ENCODE assay signal across 11 cellular contexts in genomic region chr17:79027925-79028491, GRCh38. TPM values are rescaled to one million over a fixed set of nuclear protein-coding genes. Genes with fewer than 3 reads are reported as not detected.
DNase-seq lines count a peak whose midpoint lies in the region; ATAC-seq and TF ChIP-seq lines count a peak whose summit lies in the region.
"Had no signal": no experiment of that assay in that cellular context is flagged by ENCODE, and none has a peak within 500 bp of the region (broad histone marks: within the 10 kb centered on the region; RNA-seq: fewer than 3 reads in every experiment).

No MANE protein-coding gene starts in this region.

- H3K27me3 ChIP-seq in MG63 (no peaks in the 10 kb centered on the region; the same call in 1 of the 2 replicates), liver (ENCODE audit: control insufficient read depth in 4 of 4, insufficient read depth in 4 of 4, low read length in 3 of 4) (peaks cover 0 to 5% (median 0%) of the 10 kb centered on the region in 4 donors), tibial artery (no peaks in the 10 kb centered on the region), WERI-Rb-1 (ENCODE audit: insufficient read depth, low read depth, severe bottlenecking) (peaks cover 3% of the 10 kb centered on the region)
- H3K27me3 ChIP-seq: Peyer's patch had no signal

- no peak for TF ChIP-seq RAD21 in liver (IDR thresholded peaks at IDR 0.05)

- H3K9me3 ChIP-seq in MG63, result no peaks in the 10 kb centered on the region
- no peaks in the 10 kb centered on the region for H3K9me3 ChIP-seq in liver (ENCODE audit: control insufficient read depth in 4 of 4, low read length in 3 of 4)
- H3K9me3 ChIP-seq in tibial artery, result no peaks in the 10 kb centered on the region
- no peaks in the 10 kb centered on the region for H3K9me3 ChIP-seq in WERI-Rb-1 (ENCODE audit: severe bottlenecking)
- H3K9me3 ChIP-seq: Peyer's patch had no signal

- peaks cover 0 to 6% (median 2%) of the 10 kb centered on the region in 4 donors for H3K4me1 ChIP-seq in liver (ENCODE audit: control insufficient read depth in 4 of 4, insufficient read depth in 4 of 4, low read length in 3 of 4)
- peaks cover 0 to 80% (median 54%) of the 10 kb centered on the region in 4 donors for H3K4me1 ChIP-seq in tibial artery

- TF ChIP-seq CTCF in liver (IDR thresholded peaks at IDR 0.05; ENCODE audit: low read depth, low read length, missing input control), result no peak
- TF ChIP-seq CTCF in tibial artery (IDR thresholded peaks at IDR 0.05), result peak in 1 of 2 experiments; percentile 5
- TF ChIP-seq CTCF in WERI-Rb-1 (IDR thresholded peaks at IDR 0.05; ENCODE audit: low read depth, low read length), result no peak

- ATAC-seq in GM21717 (IDR thresholded peaks at IDR 0.05; ENCODE audit: unreplicated experiment), result no peak

- intact Hi-C loops in tibial artery (cut with DNase I; ENCODE audit: low total_unique reads), result no loop called here

- H3K27ac ChIP-seq in cingulate gyrus (ENCODE audit: low read depth, low read length) (peak overlapping the region; percentile 19), liver (ENCODE audit: low read depth in 1 of 2, low read length in 2 of 2) (peak overlapping the region; percentile 61 to 66), tibial artery (peak overlapping the region; percentile 96), WERI-Rb-1 (no peak overlapping the region)

- H3K36me3 ChIP-seq in MG63 (no peaks in the 10 kb centered on the region), liver (ENCODE audit: control insufficient read depth in 4 of 4, insufficient read depth in 3 of 4, low read depth in 1 of 4, low read length in 3 of 4) (no peaks in the 10 kb centered on the region), tibial artery (peaks cover 0 to 4% (median 0%) of the 10 kb centered on the region in 3 donors), WERI-Rb-1 (no peaks in the 10 kb centered on the region)
- H3K36me3 ChIP-seq: Peyer's patch had no signal

- peak; percentile 94 for DNase-seq in MG63
- DNase-seq in tibial artery, result peak; percentile 70 to 92
- no peak for DNase-seq in NCI-H345 (lab: John Stamatoyannopoulos, UW)
- DNase-seq in NCI-H345 treated with DMSO at 0.1 percent for 48 hours (lab: John Stamatoyannopoulos, UW; ENCODE audit: unreplicated experiment), result no peak
- DNase-seq in WERI-Rb-1, result no peak
- DNase-seq: MM.1S; stimulated activated naive CD4-positive, alpha-beta T cell treated with Interleukin-2 at 50 U/mL for 16 hours had no signal

- no peak overlapping the region for H3K4me3 ChIP-seq in MG63
- no peak overlapping the region for H3K4me3 ChIP-seq in liver (ENCODE audit: low read depth in 1 of 3, low read length in 3 of 3)
- peak overlapping the region; percentile 85 to 91 for H3K4me3 ChIP-seq in tibial artery
- no peak overlapping the region for H3K4me3 ChIP-seq in WERI-Rb-1 (ENCODE audit: low read depth, low read length)

- H3K9ac ChIP-seq in liver (ENCODE audit: low read depth in 1 of 2, low read length in 2 of 2), result no peak overlapping the region

- WGBS in liver, result 38% methylated on average over 16 of the region's 16 CpGs

TF ChIP-seq in liver, 16 proteins besides CTCF, POLR2A, EP300 and RAD21:
- TF ChIP-seq NR2F2 (IDR thresholded peaks at IDR 0.05), result no peak
- TF ChIP-seq GABPA (IDR thresholded peaks at IDR 0.05 in 1 of 2, conservative IDR thresholded peaks at IDR 0.05 in 1 of 2), result no peak
- no peak for TF ChIP-seq HNF4A (conservative IDR thresholded peaks at IDR 0.05)
- TF ChIP-seq HNF4G (IDR thresholded peaks at IDR 0.05), result no peak
- no peak for TF ChIP-seq YY1 (IDR thresholded peaks at IDR 0.05)
- TF ChIP-seq RXRA (IDR thresholded peaks at IDR 0.05), result no peak
- no peak for TF ChIP-seq TAF1 (conservative IDR thresholded peaks at IDR 0.05)
- no peak for TF ChIP-seq FOXA1 (IDR thresholded peaks at IDR 0.05)
- TF ChIP-seq JUND (IDR thresholded peaks at IDR 0.05), result no peak
- TF ChIP-seq ZBTB33 (IDR thresholded peaks at IDR 0.05), result no peak
- no peak for TF ChIP-seq ATF3 (IDR thresholded peaks at IDR 0.05)
- no peak for TF ChIP-seq MAX (IDR thresholded peaks at IDR 0.05)
- TF ChIP-seq FOXA2 (IDR thresholded peaks at IDR 0.05), result no peak
- no peak for TF ChIP-seq REST (IDR thresholded peaks at IDR 0.05)
- no peak for TF ChIP-seq EGR1 (IDR thresholded peaks at IDR 0.05; ENCODE audit: low read depth in 2 of 2)

RNA-seq across cellular contexts. Expression of gene C1QTNF1, which starts 4.0 kb away (rescaled TPM):
- 23.1 and 38.4 TPM in 2 replicates for total RNA-seq in MG63 (2014; rRNA removed; shearing (Covaris generic); ENCODE audit: low replicate concordance)
- 10 to 100 TPM in 1 of 2 donors, under 1 TPM in 1; 0.56 to 54.6 TPM for total RNA-seq in liver
- 10 to 100 TPM in 1 of 2 donors, 1 to 10 TPM in 1; 8.3 to 23.9 TPM for polyA plus RNA-seq in liver

RNA-seq across cellular contexts. Expression of gene CANT1, which starts 18.4 kb away (rescaled TPM):
- total RNA-seq in MG63 (2014; rRNA removed; shearing (Covaris generic); ENCODE audit: low replicate concordance), result 107 and 112 TPM in 2 replicates
- 10 to 100 TPM; 14.0 to 18.9 TPM for total RNA-seq in liver
- 10 to 100 TPM in 1 of 2 donors, 1 to 10 TPM in 1; 6.2 to 20.0 TPM for polyA plus RNA-seq in liver

RNA-seq across cellular contexts. Expression of gene ENGASE, which starts 46.6 kb away (rescaled TPM):
- total RNA-seq in MG63 (2014; rRNA removed; shearing (Covaris generic); ENCODE audit: low replicate concordance), result 10.5 and 12.4 TPM in 2 replicates
- total RNA-seq in liver, result 10 to 100 TPM in 1 of 2 donors, 1 to 10 TPM in 1; 7.6 to 33.6 TPM
- polyA plus RNA-seq in liver, result 1 to 10 TPM; 5.2 to 8.0 TPM

RNA-seq across cellular contexts. Expression of gene LGALS3BP, which starts 48.3 kb away (rescaled TPM):
- 204 and 434 TPM in 2 replicates for total RNA-seq in MG63 (2014; rRNA removed; shearing (Covaris generic); ENCODE audit: low replicate concordance)
- 10 to 100 TPM; 66.0 to 69.3 TPM for total RNA-seq in liver
- polyA plus RNA-seq in liver, result 100 to 1,000 TPM in 1 of 2 donors, 10 to 100 TPM in 1; 89.1 to 224 TPM

Comparison
In these comparisons a context has a peak if more than half of its experiments do, and no peak if none do; other contexts are left out.
1. DNase-seq: peak in MG63 (single experiment) and tibial artery (2 of 2); none in NCI-H345 (single experiment), NCI-H345 treated with DMSO at 0.1 percent for 48 hours (single experiment) and WERI-Rb-1 (single experiment).
2. H3K4me3 ChIP-seq: peak in tibial artery (2 of 2); none in MG63 (single experiment), liver (0 of 3) and WERI-Rb-1 (single experiment).